In the genomic region with DNA sequence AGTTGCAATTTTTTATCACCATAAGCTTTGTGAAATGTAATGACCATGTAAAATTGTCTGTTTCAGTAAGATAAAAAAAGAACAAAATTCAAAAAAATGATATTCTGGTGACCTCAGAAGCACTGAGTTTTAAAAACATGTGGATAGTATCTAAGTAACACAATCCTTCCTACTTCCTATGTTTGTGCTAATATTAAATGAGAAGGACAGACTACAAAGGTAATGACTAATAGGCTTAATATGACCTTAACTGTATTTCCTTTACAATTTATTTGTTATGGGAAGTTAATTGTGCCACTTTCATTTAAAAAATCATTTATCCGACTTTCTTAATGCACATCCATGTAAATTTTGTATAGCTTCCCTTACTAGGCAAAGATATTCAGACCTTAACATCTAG, we compare ENCODE assay signal across 3 cellular contexts.
A peak's percentile ranks its signal among the peaks of the same experiment; 100 is the strongest.
TF ChIP-seq lines count a peak whose summit lies in the region.

No MANE protein-coding gene starts in this region.

TF ChIP-seq in SK-N-SH treated with all-trans-retinoic acid at 6 μM for 48 hours, 23 proteins besides CTCF, POLR2A, EP300 and RAD21:
- TF ChIP-seq CSRNP3 (CRISPR knock-in tag; IDR thresholded peaks at IDR 0.05) (no peak), OSR1 (CRISPR knock-in tag; IDR thresholded peaks at IDR 0.05) (no peak), ZC3H10 (CRISPR knock-in tag; IDR thresholded peaks at IDR 0.05) (no peak), ZNF70 (CRISPR knock-in tag; IDR thresholded peaks at IDR 0.05) (no peak), TOX (CRISPR knock-in tag; IDR thresholded peaks at IDR 0.05; ENCODE audit: borderline replicate concordance) (no peak), PPARA (CRISPR knock-in tag; IDR thresholded peaks at IDR 0.05; ENCODE audit: borderline replicate concordance) (no peak), ZFP3 (CRISPR knock-in tag; IDR thresholded peaks at IDR 0.05) (no peak), PATZ1 (CRISPR knock-in tag; IDR thresholded peaks at IDR 0.05; ENCODE audit: borderline replicate concordance) (no peak), TCF4 (CRISPR knock-in tag; IDR thresholded peaks at IDR 0.05; ENCODE audit: borderline replicate concordance) (no peak), RARB (CRISPR knock-in tag; IDR thresholded peaks at IDR 0.05) (no peak)
- TF ChIP-seq, protein P1, sequence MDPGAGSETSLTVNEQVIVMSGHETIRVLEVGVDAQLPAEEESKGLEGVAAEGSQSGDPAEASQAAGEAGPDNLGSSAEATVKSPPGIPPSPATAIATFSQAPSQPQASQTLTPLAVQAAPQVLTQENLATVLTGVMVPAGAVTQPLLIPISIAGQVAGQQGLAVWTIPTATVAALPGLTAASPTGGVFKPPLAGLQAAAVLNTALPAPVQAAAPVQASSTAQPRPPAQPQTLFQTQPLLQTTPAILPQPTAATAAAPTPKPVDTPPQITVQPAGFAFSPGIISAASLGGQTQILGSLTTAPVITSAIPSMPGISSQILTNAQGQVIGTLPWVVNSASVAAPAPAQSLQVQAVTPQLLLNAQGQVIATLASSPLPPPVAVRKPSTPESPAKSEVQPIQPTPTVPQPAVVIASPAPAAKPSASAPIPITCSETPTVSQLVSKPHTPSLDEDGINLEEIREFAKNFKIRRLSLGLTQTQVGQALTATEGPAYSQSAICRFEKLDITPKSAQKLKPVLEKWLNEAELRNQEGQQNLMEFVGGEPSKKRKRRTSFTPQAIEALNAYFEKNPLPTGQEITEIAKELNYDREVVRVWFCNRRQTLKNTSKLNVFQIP (CRISPR knock-in tag; IDR thresholded peaks at IDR 0.05; ENCODE audit: borderline replicate concordance, low read depth): no peak

TF ChIP-seq in SK-N-SH, 30 proteins besides CTCF, POLR2A, EP300 and RAD21 (continued from another document):
- TF ChIP-seq, protein P2, sequence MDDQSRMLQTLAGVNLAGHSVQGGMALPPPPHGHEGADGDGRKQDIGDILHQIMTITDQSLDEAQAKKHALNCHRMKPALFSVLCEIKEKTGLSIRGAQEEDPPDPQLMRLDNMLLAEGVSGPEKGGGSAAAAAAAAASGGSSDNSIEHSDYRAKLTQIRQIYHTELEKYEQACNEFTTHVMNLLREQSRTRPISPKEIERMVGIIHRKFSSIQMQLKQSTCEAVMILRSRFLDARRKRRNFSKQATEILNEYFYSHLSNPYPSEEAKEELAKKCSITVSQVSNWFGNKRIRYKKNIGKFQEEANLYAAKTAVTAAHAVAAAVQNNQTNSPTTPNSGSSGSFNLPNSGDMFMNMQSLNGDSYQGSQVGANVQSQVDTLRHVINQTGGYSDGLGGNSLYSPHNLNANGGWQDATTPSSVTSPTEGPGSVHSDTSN (IDR thresholded peaks at IDR 0.05): no peak
- TF ChIP-seq RFX5 (IDR thresholded peaks at IDR 0.05; ENCODE audit: low read length) (no peak), GATA2 (CRISPR knock-in tag; IDR thresholded peaks at IDR 0.05) (no peak), USF2 (IDR thresholded peaks at IDR 0.05; ENCODE audit: borderline replicate concordance, low read depth, low read length) (no peak), TCF12 (IDR thresholded peaks at IDR 0.05) (no peak)

TF ChIP-seq in endothelial cell of umbilical vein, 7 proteins besides CTCF, POLR2A, EP300 and RAD21 (continued from another document):
- peak; percentile 10 for TF ChIP-seq GATA2 (IDR thresholded peaks at IDR 0.05; ENCODE audit: insufficient read depth, insufficient read length, low read depth, low read length)
TF ChIP-seq in endothelial cell of umbilical vein: peak in this region for 2.
